In genomic region chr7:95046494-95047240, GRCh38 we compare ENCODE assay signal across 13 cellular contexts.
A peak's percentile ranks its signal among the peaks of the same experiment; 100 is the strongest.
DNase-seq lines count a peak whose midpoint lies in the region; ATAC-seq and TF ChIP-seq lines count a peak whose summit lies in the region.
"Had no signal": no experiment of that assay in that cellular context is flagged by ENCODE, and none has a peak within 500 bp of the region (broad histone marks: within the 10 kb centered on the region; RNA-seq: fewer than 3 reads in every experiment).

No MANE protein-coding gene starts in this region.

- H4K20me1 ChIP-seq in GM23338 (replicated peaks; ENCODE audit: insufficient read depth), result no peaks in the 10 kb centered on the region
- H4K20me1 ChIP-seq: BLaER1 had no signal

- no peaks in the 10 kb centered on the region for H3K36me3 ChIP-seq in GM23338 (ENCODE audit: insufficient read depth)
- H3K36me3 ChIP-seq: BLaER1 had no signal

- H3K4me3 Mint-ChIP-seq in GM23338 (no peak overlapping the region), natural killer cell (no peak overlapping the region)
- H3K4me3 Mint-ChIP-seq: T-helper 2 cell treated with Interferon-gamma antibody and Interleukin-4, amounts not matched to agents 5 μg/mL and 100 μg/mL, for 36 hours had no signal

- H3K36me3 Mint-ChIP-seq in GM23338 (ENCODE audit: low read depth) (no peaks in the 10 kb centered on the region), natural killer cell (no peaks in the 10 kb centered on the region)

- H3K9me3 Mint-ChIP-seq in GM23338 (no peaks in the 10 kb centered on the region), natural killer cell (no peaks in the 10 kb centered on the region)
- H3K9me3 Mint-ChIP-seq: T-helper 2 cell treated with Interferon-gamma antibody and Interleukin-4, amounts not matched to agents 5 μg/mL and 100 μg/mL, for 36 hours had no signal

- H3K4me3 ChIP-seq in GM23338, result no peak overlapping the region
- H3K4me3 ChIP-seq: BLaER1 had no signal

- H3K27ac ChIP-seq in GM23338 (ENCODE audit: low read depth), result no peak overlapping the region
- H3K27ac ChIP-seq: BLaER1 had no signal

- DNase-seq in DMS153 (lab: John Stamatoyannopoulos, UW) (peak; percentile 20), SK-MEL-5 (ENCODE audit: low read depth, low spot score) (peak; percentile 92), medulla oblongata (ENCODE audit: extremely low spot score) (peak; percentile 75), GM23338 (ENCODE audit: low spot score) (no peak), AG08395 (ENCODE audit: low spot score) (no peak), natural killer cell (no peak)
- DNase-seq in effector CD8-positive, alpha-beta T cell (lab: John Stamatoyannopoulos, UW), result no peak
- DNase-seq: activated naive CD4-positive, alpha-beta T cell; NCI-H1105; stimulated activated naive CD8-positive, alpha-beta T cell treated with anti-CD3 and anti-CD28 coated beads, Interleukin-15, Interleukin-2, amounts not matched to agents 100 U/mL and 50 U/mL, for 24 hours had no signal

- no peaks in the 10 kb centered on the region for H3F3A ChIP-seq in GM23338 (replicated peaks; ENCODE audit: low read depth)

- peaks cover 7% of the 10 kb centered on the region; the same call in 1 of the 2 replicates for H3K4me1 ChIP-seq in GM23338 (ENCODE audit: insufficient read depth)

- in situ Hi-C loops in SK-MEL-5 (cut with HindIII; ENCODE audit: low pct_unique_long_range_greater_than_20kb, low sequenced_read_pairs), result loop anchor here (25.0 kb wide), 1 partner anchor 466 kb away; no protein-coding TSS in a partner anchor

- H3K27ac Mint-ChIP-seq in GM23338 (no peak overlapping the region), natural killer cell (no peak overlapping the region)
- H3K27ac Mint-ChIP-seq: T-helper 2 cell treated with Interferon-gamma antibody and Interleukin-4, amounts not matched to agents 5 μg/mL and 100 μg/mL, for 36 hours had no signal

- H3K27me3 Mint-ChIP-seq in GM23338 (ENCODE audit: insufficient read depth, low read depth, poor library complexity), result peaks cover 2% of the 10 kb centered on the region
- H3K27me3 Mint-ChIP-seq in natural killer cell (ENCODE audit: low read depth in 2 of 2), result no peaks in the 10 kb centered on the region

- ATAC-seq in HG02885 (IDR thresholded peaks at IDR 0.05; ENCODE audit: poor library complexity, unreplicated experiment) (peak; percentile 49), GM23338 (no peak; the same call in 2 of the 3 replicates), natural killer cell (no peak)
- ATAC-seq: stimulated activated naive CD8-positive, alpha-beta T cell treated with anti-CD3 and anti-CD28 coated beads, Interleukin-15, Interleukin-2, amounts not matched to agents 100 U/mL and 50 U/mL, for 24 hours had no signal

- intact Hi-C loops in natural killer cell (cut with micrococcal nuclease), result no loop called here

- no peaks in the 10 kb centered on the region for H3K9me2 ChIP-seq in GM23338 (ENCODE audit: insufficient read depth)

- TF ChIP-seq CTCF in GM23338 (conservative IDR thresholded peaks at IDR 0.05; ENCODE audit: low read depth in 2 of 2) (no peak), natural killer cell (IDR thresholded peaks at IDR 0.05) (no peak)

- H3K4me1 Mint-ChIP-seq in GM23338 (peaks cover 16% of the 10 kb centered on the region; the same call in 2 of the 3 replicates), natural killer cell (no peaks in the 10 kb centered on the region)

- no peaks in the 10 kb centered on the region for H3K27me3 ChIP-seq in GM23338 (ENCODE audit: insufficient read depth)
- H3K27me3 ChIP-seq: BLaER1 had no signal

- H3K79me2 ChIP-seq in GM23338 (replicated peaks; ENCODE audit: insufficient read depth), result peaks cover 10% of the 10 kb centered on the region

- H3K4me2 ChIP-seq in GM23338, result no peak overlapping the region
- H3K4me2 ChIP-seq: BLaER1 had no signal

- H2AFZ ChIP-seq in GM23338, result no peak overlapping the region

TF ChIP-seq in GM23338, 12 proteins besides CTCF, POLR2A, EP300 and RAD21:
- TF ChIP-seq NANOG (IDR thresholded peaks at IDR 0.05; ENCODE audit: borderline replicate concordance) (no peak), ZNF462 (CRISPR knock-in tag; IDR thresholded peaks at IDR 0.05) (no peak), CREB1 (CRISPR knock-in tag; IDR thresholded peaks at IDR 0.05; ENCODE audit: low read depth) (no peak), ZNF331 (CRISPR knock-in tag; IDR thresholded peaks at IDR 0.05; ENCODE audit: low read depth) (no peak), EZH2 (IDR thresholded peaks at IDR 0.05; ENCODE audit: low read depth, unreplicated experiment) (no peak)

Comparison
In these comparisons a context has a peak if more than half of its experiments do, and no peak if none do; other contexts are left out.
1. DNase-seq: peak in DMS153 (single experiment), SK-MEL-5 (single experiment) and medulla oblongata (single experiment); none in GM23338 (single experiment), effector CD8-positive, alpha-beta T cell (single experiment), AG08395 (single experiment) and natural killer cell (single experiment).